Comparison of ENCODE assay signal across 8 cellular contexts in genomic region chr13:41061914-41062837, GRCh38. TPM values are rescaled to one million over a fixed set of nuclear protein-coding genes. Genes with fewer than 3 reads are reported as not detected.
DNase-seq lines count a peak whose midpoint lies in the region; ATAC-seq, FAIRE-seq and TF ChIP-seq lines count a peak whose summit lies in the region.

No MANE protein-coding gene starts in this region.

- ATAC-seq in GM21526 (IDR thresholded peaks at IDR 0.05; ENCODE audit: low FRiP score, unreplicated experiment) = peak; percentile 27
- ATAC-seq in WTC11 = peak; percentile 3
- no peak for ATAC-seq in HG03565 (IDR thresholded peaks at IDR 0.05; ENCODE audit: unreplicated experiment)

- peak overlapping the region; percentile 98 for H3K18ac ChIP-seq in neuronal stem cell (ENCODE audit: low read length)

- H3K36me3 ChIP-seq in GM06990 (ENCODE audit: control insufficient read depth, insufficient read depth, low read length) = peaks cover 2% of the 10 kb centered on the region; the same call in 1 of the 2 replicates
- peaks cover 3 to 42% of the 10 kb centered on the region in 2 donors for H3K36me3 ChIP-seq in neuronal stem cell (replicated peaks in 1 of 2; ENCODE audit: control insufficient read depth in 2 of 2, insufficient read depth in 2 of 2, low read length in 2 of 2)

- no peaks in the 10 kb centered on the region for H3K9me3 ChIP-seq in neuronal stem cell (replicated peaks in 1 of 2; ENCODE audit: control insufficient read depth in 2 of 2, insufficient read depth in 1 of 2, low read depth in 1 of 2, low read length in 2 of 2)

- H2BK12ac ChIP-seq in neuronal stem cell (ENCODE audit: low read length) = no peak overlapping the region

- H2BK15ac ChIP-seq in neuronal stem cell (ENCODE audit: low read length) = peak overlapping the region; percentile 25

- H2AFZ ChIP-seq in neuronal stem cell (ENCODE audit: low read length) = peak overlapping the region; percentile 96

- no peaks in the 10 kb centered on the region for H3K9me3 Mint-ChIP-seq in WTC11

- H4K8ac ChIP-seq in neuronal stem cell (ENCODE audit: low read depth, low read length) = no peak overlapping the region

- H3K14ac ChIP-seq in neuronal stem cell (ENCODE audit: low read length) = no peak overlapping the region

- no peak overlapping the region for H4K91ac ChIP-seq in neuronal stem cell (ENCODE audit: low read depth, low read length, poor library complexity)

- TF ChIP-seq CTCF in GM06990 (IDR thresholded peaks at IDR 0.05; ENCODE audit: insufficient read depth, low read length, poor library complexity, severe bottlenecking) = peak; percentile 10
- TF ChIP-seq CTCF in WTC11 (IDR thresholded peaks at IDR 0.05) = no peak
- TF ChIP-seq CTCF in fibroblast of the aortic adventitia (IDR thresholded peaks at IDR 0.05; ENCODE audit: insufficient read depth, low read length) = no peak

- H2AK5ac ChIP-seq in neuronal stem cell (ENCODE audit: low read depth, low read length) = no peak overlapping the region

- peaks cover 32% of the 10 kb centered on the region for H3K4me1 Mint-ChIP-seq in WTC11

- H3K4me1 ChIP-seq in neuronal stem cell (ENCODE audit: control insufficient read depth in 2 of 2, insufficient read depth in 1 of 2, low read depth in 1 of 2, low read length in 2 of 2) = peaks cover 0 to 3% of the 10 kb centered on the region in 2 donors

- H3K9ac ChIP-seq in neuronal stem cell (ENCODE audit: low read depth, low read length, poor library complexity) = no peak overlapping the region

- no peaks in the 10 kb centered on the region for H3K27me3 Mint-ChIP-seq in WTC11 (ENCODE audit: low read depth)

- H3K27me3 ChIP-seq in GM06990 (replicated peaks; ENCODE audit: control insufficient read depth, insufficient read depth, low read length) (no peaks in the 10 kb centered on the region), neuronal stem cell (ENCODE audit: control insufficient read depth in 3 of 3, insufficient read depth in 3 of 3, low read depth in 1 of 3, low read length in 3 of 3) (no peaks in the 10 kb centered on the region)

- peaks cover 20% of the 10 kb centered on the region for H3K36me3 Mint-ChIP-seq in WTC11

- POLR2A ChIA-PET in WTC11 (lab: Charles Lee) = interaction anchor here (1.0 to 1.4 kb wide), 2 partner anchors 45 to 76 kb away, joined by 5 to 8 read pairs; no protein-coding TSS in a partner anchor

- no peak for DNase-seq in GM06990 (ENCODE audit: extremely low read depth, insufficient read length)
- peak; percentile 28 for DNase-seq in HTR-8/SVneo (ENCODE audit: insufficient read length, low spot score)
- no peak for DNase-seq in WTC11 (ENCODE audit: low spot score)
- DNase-seq in fibroblast of the aortic adventitia (ENCODE audit: low read depth) = peak; percentile 79
- DNase-seq in neuronal stem cell (ENCODE audit: low spot score) = no peak
- DNase-seq in cortex of kidney (lab: John Stamatoyannopoulos, UW) = no peak

- H3K79me1 ChIP-seq in neuronal stem cell (ENCODE audit: low read depth, low read length) = no peaks in the 10 kb centered on the region

- CTCF ChIA-PET in WTC11 (lab: Charles Lee) = interaction anchor here (0.5 kb wide), 2 partner anchors 279 to 861 kb away, joined by 3 to 4 read pairs; no protein-coding TSS in a partner anchor

- peak overlapping the region; percentile 96 for H3K27ac ChIP-seq in neuronal stem cell (replicated peaks; ENCODE audit: low read length)

- peak overlapping the region; percentile 93 for H3K4me3 ChIP-seq in GM06990 (replicated peaks; ENCODE audit: low read depth, low read length)
- H3K4me3 ChIP-seq in fibroblast of the aortic adventitia (ENCODE audit: low read depth, low read length) = peak overlapping the region; percentile 86
- peak overlapping the region; percentile 82 to 95 for H3K4me3 ChIP-seq in neuronal stem cell (ENCODE audit: low read length in 2 of 2)

- H2BK5ac ChIP-seq in neuronal stem cell (ENCODE audit: low read length) = peak overlapping the region; percentile 92

- WGBS in neuronal stem cell (ENCODE audit: extremely low coverage in 2 of 2, insufficient read length in 2 of 2, insufficient replicate concordance in 1 of 2), 2 donors = no CpG with 5 or more reads among the region's 24 CpGs

- H3K27ac Mint-ChIP-seq in WTC11 = peak overlapping the region; percentile 98

- FAIRE-seq in HTR-8/SVneo (lab: Jason Lieb, UNC) = no peak

- no peak overlapping the region for H2BK120ac ChIP-seq in neuronal stem cell (ENCODE audit: low read depth, low read length)

- no peak overlapping the region for H3K23ac ChIP-seq in neuronal stem cell (ENCODE audit: low read depth, low read length, poor library complexity)

- no peak overlapping the region for H3K4ac ChIP-seq in neuronal stem cell (ENCODE audit: low read length)

- peak overlapping the region; percentile 97 for H3K4me3 Mint-ChIP-seq in WTC11

- peak overlapping the region; percentile 34 for H3K4me2 ChIP-seq in neuronal stem cell (ENCODE audit: insufficient read depth, low read length, poor library complexity, severe bottlenecking)

TF ChIP-seq in WTC11, 78 proteins besides CTCF, POLR2A, EP300 and RAD21 (continues in another document):
- no peak for TF ChIP-seq ELF4 (CRISPR knock-in tag; IDR thresholded peaks at IDR 0.05; ENCODE audit: low read depth)
- TF ChIP-seq FOXP4 (CRISPR knock-in tag; IDR thresholded peaks at IDR 0.05) = no peak
- no peak for TF ChIP-seq EMX1 (CRISPR knock-in tag; IDR thresholded peaks at IDR 0.05)
- TF ChIP-seq ZNF219 (CRISPR knock-in tag; IDR thresholded peaks at IDR 0.05; ENCODE audit: borderline replicate concordance) = no peak
- no peak for TF ChIP-seq ARID4B (CRISPR knock-in tag; IDR thresholded peaks at IDR 0.05; ENCODE audit: borderline replicate concordance)
- TF ChIP-seq ATF2 (CRISPR knock-in tag; IDR thresholded peaks at IDR 0.05; ENCODE audit: borderline replicate concordance, low read depth) = no peak

RNA-seq across cellular contexts. Expression of gene WBP4, which starts 0.9 kb away (rescaled TPM):
- total RNA-seq in WTC11 (2021) (9.6 to 10.5 TPM (median 10.2 TPM) in 3 replicates), fibroblast of the aortic adventitia (ENCODE audit: low replicate concordance) (7.8 and 10.5 TPM in 2 replicates)
- 27.9 TPM for polyA plus RNA-seq in neuronal stem cell (2013, experiment 1 of 2)
- polyA plus RNA-seq in neuronal stem cell (2013, experiment 2 of 2) = 28.6 TPM

RNA-seq across cellular contexts. Expression of gene ELF1, which starts 43.1 kb away (rescaled TPM):
- total RNA-seq in WTC11 (2021) = 17.4 to 19.3 TPM (median 18.7 TPM) in 3 replicates
- total RNA-seq in fibroblast of the aortic adventitia (ENCODE audit: low replicate concordance) = 47.0 and 51.0 TPM in 2 replicates
- polyA plus RNA-seq in neuronal stem cell (2013, experiment 1 of 2) = 11.2 TPM
- 10.3 TPM for polyA plus RNA-seq in neuronal stem cell (2013, experiment 2 of 2)

Comparison
In these comparisons a context has a peak if more than half of its experiments do, and no peak if none do; other contexts are left out.
1. DNase-seq: peak in HTR-8/SVneo (single experiment) and fibroblast of the aortic adventitia (single experiment); none in GM06990 (single experiment), WTC11 (single experiment), neuronal stem cell (single experiment) and cortex of kidney (single experiment).
2. Peak in every context shown above with its lines, with median percentiles within 50 percentile points of each other: H3K4me3 ChIP-seq.